18 cellular contexts compared by ENCODE assay signal in genomic region chr6:16249971-16250370, GRCh38. TPM values are rescaled to one million over a fixed set of nuclear protein-coding genes. Genes with fewer than 3 reads are reported as not detected.
DNase-seq lines count a peak whose midpoint lies in the region; FAIRE-seq and TF ChIP-seq lines count a peak whose summit lies in the region.
"Had no signal": no experiment of that assay in that cellular context is flagged by ENCODE, and none has a peak within 500 bp of the region (broad histone marks: within the 10 kb centered on the region; RNA-seq: fewer than 3 reads in every experiment).

No MANE protein-coding gene starts in this region.

- H3K27ac ChIP-seq in H1 (ENCODE audit: low read depth, low read length) (no peak overlapping the region), smooth muscle cell (ENCODE audit: low read depth) (no peak overlapping the region)
- H3K27ac ChIP-seq: lower lobe of right lung, neutrophil had no signal

- H3K27me3 ChIP-seq in H1 (replicated peaks in 1 of 4; ENCODE audit: control insufficient read depth in 3 of 4, extremely low read depth in 1 of 4, insufficient read depth in 3 of 4, low read length in 3 of 4) (no peaks in the 10 kb centered on the region; a peak in 1 of 7 replicates), smooth muscle cell (ENCODE audit: low read depth) (no peaks in the 10 kb centered on the region)
- H3K27me3 ChIP-seq: neutrophil had no signal

- no peaks in the 10 kb centered on the region for H3F3A ChIP-seq in smooth muscle cell (ENCODE audit: low read depth)

- no peak overlapping the region for H3K4me3 ChIP-seq in H1 (ENCODE audit: extremely low read depth in 1 of 4, insufficient read depth in 2 of 4, low read depth in 3 of 4, low read length in 4 of 4)
- H3K4me3 ChIP-seq in smooth muscle cell: no peak overlapping the region
- H3K4me3 ChIP-seq: lower lobe of right lung had no signal

- no peak for TF ChIP-seq RAD21 in H1 (IDR thresholded peaks at IDR 0.05 in 1 of 2, conservative IDR thresholded peaks at IDR 0.05 in 1 of 2; ENCODE audit: low read depth in 2 of 2, low read length in 2 of 2)

- H3K14ac ChIP-seq in H1 (ENCODE audit: insufficient read length): no peak overlapping the region

- H3K18ac ChIP-seq in H1 (ENCODE audit: extremely low read depth, low read length): no peak overlapping the region

- H3K4me2 ChIP-seq in H1 (ENCODE audit: insufficient read depth in 1 of 2, low read depth in 2 of 2, low read length in 2 of 2) (no peak overlapping the region; a peak in 1 of 4 replicates), smooth muscle cell (no peak overlapping the region)

- H3K56ac ChIP-seq in H1 (replicated peaks; ENCODE audit: insufficient read length, low read depth, low read length): no peak overlapping the region

- H3K23me2 ChIP-seq in H1 (ENCODE audit: low read depth, low read length): no peaks in the 10 kb centered on the region

- TF ChIP-seq EP300 in H1 (IDR thresholded peaks at IDR 0.05; ENCODE audit: borderline replicate concordance in 1 of 2, low read depth in 2 of 2, low read length in 2 of 2): no peak

- no peak overlapping the region for H4K5ac ChIP-seq in H1 (ENCODE audit: insufficient read length, low read depth, low read length)

- H3K36me3 ChIP-seq in H1 (ENCODE audit: control insufficient read depth in 2 of 4, insufficient read depth in 4 of 4, low read length in 3 of 4) (no peaks in the 10 kb centered on the region; a peak in 1 of 8 replicates), smooth muscle cell (ENCODE audit: low read depth) (no peaks in the 10 kb centered on the region)
- H3K36me3 ChIP-seq: neutrophil had no signal

- H2AK5ac ChIP-seq in H1 (ENCODE audit: low read depth, low read length): no peak overlapping the region

- POLR2A ChIA-PET in H1 (lab: Charles Lee; ENCODE audit: partially characterized antibody): no interaction called here

- H2AFZ ChIP-seq in H1 (ENCODE audit: low read length): no peak overlapping the region
- no peak overlapping the region for H2AFZ ChIP-seq in smooth muscle cell (ENCODE audit: low read depth)

- no peak overlapping the region for H2BK120ac ChIP-seq in H1 (replicated peaks; ENCODE audit: low read depth, low read length)

- DNase-seq in NCI-H1436 (lab: John Stamatoyannopoulos, UW) (peak; percentile 17), NCI-H1436 treated with DMSO at 0.1 percent for 48 hours (lab: John Stamatoyannopoulos, UW) (no peak), NCI-H345 treated with DMSO at 0.1 percent for 48 hours (lab: John Stamatoyannopoulos, UW; ENCODE audit: unreplicated experiment) (peak; percentile 58), H1 (ENCODE audit: low read depth in 1 of 2, low spot score in 2 of 2) (no peak), retina (peak; percentile 55), smooth muscle cell (lab: John Stamatoyannopoulos, UW; ENCODE audit: unreplicated experiment) (no peak)
- no peak for DNase-seq in activated T-cell treated with anti-CD3 and anti-CD28 coated beads, Interleukin-2, amount 50 U/mL, for 48 hours
- no peak for DNase-seq in activated CD4-positive, alpha-beta T cell treated with anti-CD3 and anti-CD28 coated beads, Interleukin-2, amount 50 U/mL, for 48 hours
- DNase-seq: activated CD4-positive, alpha-beta T cell treated with anti-CD3 and anti-CD28 coated beads for 4 hours; activated T-cell treated with anti-CD3 and anti-CD28 coated beads, Interleukin-2, amount 50 U/mL, for 72 hours; amniotic stem cell; CD4-positive, alpha-beta memory T cell; dermis blood vessel endothelial cell; KBM-7; lower lobe of right lung; NCI-H510A treated with DMSO at 0.1 percent for 48 hours; Right ventricle myocardium superior had no signal

- H3K79me1 ChIP-seq in H1 (ENCODE audit: low read depth, low read length): no peaks in the 10 kb centered on the region

- H2BK15ac ChIP-seq in H1 (ENCODE audit: low read length): no peak overlapping the region

- H3K9ac ChIP-seq in H1 (replicated peaks in 1 of 4; ENCODE audit: extremely low read depth in 1 of 4, low read depth in 3 of 4, low read length in 3 of 4) (no peak overlapping the region), smooth muscle cell (ENCODE audit: low read depth) (no peak overlapping the region)

- H3K4ac ChIP-seq in H1 (replicated peaks; ENCODE audit: insufficient read length, low read depth, low read length): no peak overlapping the region

- CTCF ChIA-PET in H1 (lab: Charles Lee; ENCODE audit: partially characterized antibody): interaction anchor here (2.2 kb wide), 1 partner anchor 10 kb away, joined by 9 read pairs; no protein-coding TSS in a partner anchor

- no peak for FAIRE-seq in H1 (lab: Jason Lieb, UNC)

- no peak overlapping the region for H2BK12ac ChIP-seq in H1 (ENCODE audit: low read depth, low read length)

- H3K4me1 ChIP-seq in H1 (replicated peaks in 1 of 4; ENCODE audit: control insufficient read depth in 3 of 4, insufficient read depth in 4 of 4, low read length in 3 of 4) (peaks cover 0 to 9% (median 4%) of the 10 kb centered on the region in 4 experiments; a peak in 3 of 7 replicates), smooth muscle cell (ENCODE audit: low read depth) (peaks cover 15% of the 10 kb centered on the region)
- H3K4me1 ChIP-seq: lower lobe of right lung had no signal

- TF ChIP-seq CTCF in H1 (IDR thresholded peaks at IDR 0.05; ENCODE audit: control extremely low read depth in 1 of 3, insufficient read depth in 1 of 3, low read depth in 1 of 3, low read length in 3 of 3) (no peak), smooth muscle cell (IDR thresholded peaks at IDR 0.05; ENCODE audit: borderline replicate concordance, insufficient read depth, poor library complexity, severe bottlenecking) (no peak)

- no peak overlapping the region for H4K8ac ChIP-seq in H1 (ENCODE audit: extremely low read depth, insufficient read depth, low read length)

- WGBS in H1 (ENCODE audit: extremely low coverage in 1 of 2, insufficient coverage in 1 of 2, insufficient read length in 1 of 2, insufficient replicate concordance in 2 of 2, low coverage in 1 of 2, low lambda C conversion rate in 2 of 2, missing lambda C conversion rate in 1 of 2), 2 experiments: 71% methylated on average over 1 of the region's 1 CpG; no CpG with 5 or more reads in 1 of the 2 experiments
- WGBS in smooth muscle cell (ENCODE audit: low lambda C conversion rate): 88% methylated on average over 1 of the region's 1 CpG

- no peak for TF ChIP-seq POLR2A in H1 (IDR thresholded peaks at IDR 0.05; ENCODE audit: control extremely low read depth in 1 of 2, low read depth in 2 of 2, low read length in 2 of 2)

- H2BK5ac ChIP-seq in H1 (ENCODE audit: low read depth, low read length): no peak overlapping the region

- no peak overlapping the region for H3K23ac ChIP-seq in H1 (ENCODE audit: insufficient read length)

- no peaks in the 10 kb centered on the region for H4K20me1 ChIP-seq in H1 (replicated peaks in 1 of 2; ENCODE audit: control insufficient read depth in 1 of 2, insufficient read depth in 2 of 2, low read length in 2 of 2)
- H4K20me1 ChIP-seq in smooth muscle cell (ENCODE audit: low read depth): no peaks in the 10 kb centered on the region

- H2BK20ac ChIP-seq in H1 (ENCODE audit: low read length): peak overlapping the region; percentile 15; the same call in 1 of the 2 replicates

- no peaks in the 10 kb centered on the region for H3K9me3 ChIP-seq in H1 (ENCODE audit: insufficient read depth in 2 of 2, low read depth in 1 of 2, low read length in 1 of 2)
- no peaks in the 10 kb centered on the region for H3K9me3 ChIP-seq in smooth muscle cell (replicated peaks; ENCODE audit: low read depth)
- H3K9me3 ChIP-seq: lower lobe of right lung, neutrophil had no signal

- H4K91ac ChIP-seq in H1 (replicated peaks; ENCODE audit: insufficient read length, low read length): no peak overlapping the region

- H3K79me2 ChIP-seq in H1 (ENCODE audit: control insufficient read depth in 1 of 2, insufficient read depth in 2 of 2, low read length in 2 of 2) (no peaks in the 10 kb centered on the region), smooth muscle cell (ENCODE audit: low read depth) (no peaks in the 10 kb centered on the region)

TF ChIP-seq in H1, 55 proteins besides CTCF, POLR2A, EP300 and RAD21:
- TF ChIP-seq HDAC6 (IDR thresholded peaks at IDR 0.05; ENCODE audit: low read depth, low read length) (no peak), CREB1 (IDR thresholded peaks at IDR 0.05) (no peak), KDM5A (IDR thresholded peaks at IDR 0.05; ENCODE audit: low read length) (no peak), TBP (IDR thresholded peaks at IDR 0.05; ENCODE audit: low read depth, low read length) (no peak), SP2 (IDR thresholded peaks at IDR 0.05; ENCODE audit: low read length) (no peak), JUND (IDR thresholded peaks at IDR 0.05; ENCODE audit: low read length) (no peak), SIX5 (IDR thresholded peaks at IDR 0.05; ENCODE audit: low read depth, low read length) (no peak), CHD1 (IDR thresholded peaks at IDR 0.05; ENCODE audit: low read depth, low read length) (no peak), CHD2 (IDR thresholded peaks at IDR 0.05; ENCODE audit: low read length) (no peak), SRF (IDR thresholded peaks at IDR 0.05; ENCODE audit: low read depth, low read length) (no peak), CEBPB (IDR thresholded peaks at IDR 0.05; ENCODE audit: low read depth, low read length) (no peak), SAP30 (IDR thresholded peaks at IDR 0.05; ENCODE audit: insufficient read depth, insufficient replicate concordance, low read length) (no peak), GTF2F1 (IDR thresholded peaks at IDR 0.05; ENCODE audit: borderline replicate concordance, low read depth, low read length) (no peak), NRF1 (IDR thresholded peaks at IDR 0.05; ENCODE audit: low read depth, low read length) (no peak), SIN3A (conservative IDR thresholded peaks at IDR 0.05 in 1 of 2, IDR thresholded peaks at IDR 0.05 in 1 of 2; ENCODE audit: low read depth in 1 of 2, low read length in 2 of 2) (no peak), SIRT6 (IDR thresholded peaks at IDR 0.05; ENCODE audit: low read length) (no peak), ASH2L (IDR thresholded peaks at IDR 0.05; ENCODE audit: low read length) (no peak)

RNA-seq across cellular contexts. Expression of gene GMPR, which starts 11.6 kb away (rescaled TPM):
- total RNA-seq in H1 (2021; fragmentation: NEBNext Ultra II Directional; extraction: Animal tissue kit (Norgen Biotek cat#: 25700)): 0.99 and 1.2 TPM in 2 replicates
- 1.2 and 1.7 TPM in 2 replicates for polyA plus RNA-seq in H1 (2011; rRNA removed)
- 1.1 TPM for polyA plus RNA-seq in H1 (2011; cell fraction: cytosol; rRNA removed)
- 0.90 TPM for polyA plus RNA-seq in H1 (2011; cell fraction: nucleus; rRNA removed)
- 1.1 to 1.8 TPM (median 1.3 TPM) in 4 replicates for polyA plus RNA-seq in H1 (2012, experiment 1 of 2)
- polyA plus RNA-seq in H1 (2012, experiment 2 of 2): 0.94 TPM
- 2.0 TPM for polyA plus RNA-seq in H1 (2013, experiment 1 of 2)
- polyA plus RNA-seq in H1 (2013, experiment 2 of 2): 1.9 TPM
- polyA minus RNA-seq in H1 (2011; rRNA and poly(A)+ RNA removed): 0.24 and 0.57 TPM in 2 replicates
- polyA minus RNA-seq in H1 (2011; cell fraction: cytosol; rRNA and poly(A)+ RNA removed): not detected
- polyA minus RNA-seq in H1 (2011; cell fraction: nucleus; rRNA and poly(A)+ RNA removed): not detected
- 1.3 TPM in 1 of 2 replicates, not detected in the other for total RNA-seq in smooth muscle cell
- polyA plus RNA-seq in smooth muscle cell: 0.74 and 2.6 TPM in 2 replicates
- total RNA-seq: activated T-cell treated with anti-CD3 and anti-CD28 coated beads, Interleukin-2, amount 50 U/mL, for 72 hours; CD4-positive, alpha-beta memory T cell had no signal

Comparison
In these comparisons a context has a peak if more than half of its experiments do, and no peak if none do; other contexts are left out.
1. DNase-seq: peak in NCI-H1436 (single experiment), NCI-H345 treated with DMSO at 0.1 percent for 48 hours (single experiment) and retina (single experiment); none in NCI-H1436 treated with DMSO at 0.1 percent for 48 hours (single experiment), H1 (0 of 2), smooth muscle cell (single experiment), activated T-cell treated with anti-CD3 and anti-CD28 coated beads, Interleukin-2, amount 50 U/mL, for 48 hours (0 of 2) and activated CD4-positive, alpha-beta T cell treated with anti-CD3 and anti-CD28 coated beads, Interleukin-2, amount 50 U/mL, for 48 hours (0 of 2).